In genomic region chr2:120468136-120468535, GRCh38 we compare ENCODE assay signal across 13 cellular contexts.
"Had no signal": no experiment of that assay in that cellular context is flagged by ENCODE, and none has a peak within 500 bp of the region (broad histone marks: within the 10 kb centered on the region; RNA-seq: fewer than 3 reads in every experiment).

No MANE protein-coding gene starts in this region.

- H3K27me3 ChIP-seq: right lobe of liver, testis had no signal

- ATAC-seq: right lobe of liver had no signal

- H3K4me3 ChIP-seq: cardiac muscle cell, right lobe of liver, testis had no signal

- DNase-seq: activated B cell treated with CpG ODN at 0.5 μM for 24 hours; activated CD4-positive, alpha-beta T cell treated with anti-CD3 and anti-CD28 coated beads, Interleukin-2, amount 10 ng/mL, durations not matched to agents 24 days and 14 days; activated CD8-positive, alpha-beta memory T cell treated with anti-CD3 and anti-CD28 coated beads, Interleukin-2, amount 50 U/mL, for 48 hours; hippocampal formation; kidney glomerular epithelial cell; nephron progenitor cell; T-helper 2 cell; testis had no signal

- H3K27ac ChIP-seq: cardiac muscle cell, right lobe of liver, testis had no signal

- H3K9me3 ChIP-seq: right lobe of liver, testis had no signal

- FAIRE-seq: astrocyte, colon, TTC549 had no signal

- H3K36me3 ChIP-seq: cardiac muscle cell, right lobe of liver had no signal
